ENCODE assay signal across 8 cellular contexts in genomic region chr1:13700521-13701273, GRCh38. TPM values are rescaled to one million over a fixed set of nuclear protein-coding genes. Genes with fewer than 3 reads are reported as not detected.
DNase-seq lines count a peak whose midpoint lies in the region; ATAC-seq and TF ChIP-seq lines count a peak whose summit lies in the region.

No MANE protein-coding gene starts in this region.

- peaks cover 0 to 48% of the 10 kb centered on the region in 2 donors for H3K4me1 ChIP-seq in left lung

- H3K4me3 ChIP-seq in left lung = peak overlapping the region; percentile 67 to 85

- peaks cover 0 to 6% of the 10 kb centered on the region in 2 donors for H3K27me3 ChIP-seq in left lung

- H3K27ac Mint-ChIP-seq in activated B cell treated with CpG ODN at 0.5 μM for 24 hours (peak overlapping the region; percentile 98), chondrocyte (ENCODE audit: unreplicated experiment) (peak overlapping the region; percentile 90)

- POLR2A ChIA-PET in activated B cell treated with CpG ODN at 0.5 μM for 24 hours (lab: Charles Lee) = interaction anchor here (0.6 to 8.0 kb wide), 13 partner anchors 9 to 64 kb away, joined by 3 to 440 read pairs (median 4); no protein-coding TSS in a partner anchor

- CTCF ChIA-PET in activated B cell treated with CpG ODN at 0.5 μM for 24 hours (lab: Charles Lee) = interaction anchor here (1.1 to 3.0 kb wide), 4 partner anchors 13 to 32 kb away, joined by 3 to 18 read pairs (median 4); no protein-coding TSS in a partner anchor

- H3K36me3 Mint-ChIP-seq in activated B cell treated with CpG ODN at 0.5 μM for 24 hours (ENCODE audit: low read depth) (peaks cover 37% of the 10 kb centered on the region), chondrocyte (ENCODE audit: low read depth) (peaks cover 5% of the 10 kb centered on the region)

- DNase-seq in 8988T (peak; percentile 28), activated B cell treated with CpG ODN at 0.5 μM for 24 hours (peak; percentile 51), chondrocyte (ENCODE audit: low spot score) (no peak), left lung (peak; percentile 48 to 87), T1000 (lab: John Stamatoyannopoulos, UW) (no peak)
- DNase-seq in stimulated activated CD4-positive, alpha-beta T cell treated with anti-CD3 and anti-CD28 coated beads, Interleukin-2, amount 100 ng/mL, for 48 hours = peak; percentile 22 to 36

- no peaks in the 10 kb centered on the region for H3K36me3 ChIP-seq in left lung

- H3K4me1 Mint-ChIP-seq in activated B cell treated with CpG ODN at 0.5 μM for 24 hours (peaks cover 67% of the 10 kb centered on the region), chondrocyte (ENCODE audit: low read depth) (peaks cover 23% of the 10 kb centered on the region)

- TF ChIP-seq CTCF in activated B cell treated with CpG ODN at 0.5 μM for 24 hours (IDR thresholded peaks at IDR 0.05) (no peak), chondrocyte (IDR thresholded peaks at IDR 0.05) (no peak), left lung (IDR thresholded peaks at IDR 0.05) (no peak)

- H3K9me3 ChIP-seq in left lung = no peaks in the 10 kb centered on the region

- intact Hi-C loops in activated B cell treated with CpG ODN at 0.5 μM for 24 hours (cut with micrococcal nuclease) (loop anchor here (1.0 to 10.0 kb wide), 4 partner anchors 30 to 1824 kb away; partner anchors contain the start of genes CASP9 and DNAJC16), left lung (cut with DNase I) (no loop called here)

- no peaks in the 10 kb centered on the region for H3K27me3 Mint-ChIP-seq in activated B cell treated with CpG ODN at 0.5 μM for 24 hours
- H3K27me3 Mint-ChIP-seq in chondrocyte (ENCODE audit: low read depth) = no peaks in the 10 kb centered on the region

- H3K27ac ChIP-seq in left lung = peak overlapping the region; percentile 84 to 97

- ATAC-seq in GM18909 (IDR thresholded peaks at IDR 0.05; ENCODE audit: poor library complexity, unreplicated experiment) = peak; percentile 46
- ATAC-seq in HG03439 (IDR thresholded peaks at IDR 0.05; ENCODE audit: unreplicated experiment) = peak; percentile 42
- peak; percentile 23 for ATAC-seq in activated B cell treated with CpG ODN at 0.5 μM for 24 hours (ENCODE audit: low read depth)
- ATAC-seq in left lung = peak; percentile 80

- H3K4me3 Mint-ChIP-seq in activated B cell treated with CpG ODN at 0.5 μM for 24 hours (peak overlapping the region; percentile 91), chondrocyte (ENCODE audit: unreplicated experiment) (peak overlapping the region; percentile 86)

- H3K9me3 Mint-ChIP-seq in activated B cell treated with CpG ODN at 0.5 μM for 24 hours (peaks cover 4% of the 10 kb centered on the region), chondrocyte (ENCODE audit: low read depth) (peaks cover 13% of the 10 kb centered on the region)

RNA-seq across cellular contexts. Expression of gene PRDM2, which starts 0.7 kb away (rescaled TPM):
- total RNA-seq in activated B cell treated with CpG ODN at 0.5 μM for 24 hours (183 and 194 TPM in 2 replicates), chondrocyte (35.6 to 46.8 TPM (median 36.8 TPM) in 3 replicates), left lung (10 to 100 TPM; 39.6 to 42.7 TPM)

Comparison
In these comparisons a context has a peak if more than half of its experiments do, and no peak if none do; other contexts are left out.
1. DNase-seq: peak in 8988T (single experiment), activated B cell treated with CpG ODN at 0.5 μM for 24 hours (single experiment), left lung (2 of 2) and stimulated activated CD4-positive, alpha-beta T cell treated with anti-CD3 and anti-CD28 coated beads, Interleukin-2, amount 100 ng/mL, for 48 hours (2 of 2); none in chondrocyte (single experiment) and T1000 (single experiment).
2. ATAC-seq: peak in every context shown above with its lines; median percentile 80 in left lung; 46 in GM18909; 42 in HG03439; 23 in activated B cell treated with CpG ODN at 0.5 μM for 24 hours.